23 cellular contexts compared by ENCODE assay signal in genomic region chr1:167248707-167249642, GRCh38. TPM values are rescaled to one million over a fixed set of nuclear protein-coding genes. Genes with fewer than 3 reads are reported as not detected.
A peak's percentile ranks its signal among the peaks of the same experiment; 100 is the strongest.
DNase-seq lines count a peak whose midpoint lies in the region; ATAC-seq, FAIRE-seq and TF ChIP-seq lines count a peak whose summit lies in the region.
"Had no signal": no experiment of that assay in that cellular context is flagged by ENCODE, and none has a peak within 500 bp of the region (broad histone marks: within the 10 kb centered on the region; RNA-seq: fewer than 3 reads in every experiment).

No MANE protein-coding gene starts in this region.

- H4K20me1 ChIP-seq in K562 (replicated peaks; ENCODE audit: control insufficient read depth, insufficient read depth, low read length): peaks cover 5% of the 10 kb centered on the region

- no TSS peak for BruUV-seq in K562 (replicated peaks; lab: Mats Ljungman, UMichigan)

- peaks cover 47% of the 10 kb centered on the region for H3K4me1 Mint-ChIP-seq in stimulated activated naive CD8-positive, alpha-beta T cell treated with anti-CD3 and anti-CD28 coated beads, Interleukin-15, Interleukin-2, amounts not matched to agents 100 ng/mL and 50 ng/mL, for 24 hours (ENCODE audit: low read depth)
- H3K4me1 Mint-ChIP-seq in stimulated activated naive CD8-positive, alpha-beta T cell treated with anti-CD3 and anti-CD28 coated beads, Interleukin-15, amount 100 ng/mL, for 72 hours: peaks cover 42% of the 10 kb centered on the region
- H3K4me1 Mint-ChIP-seq in type B pancreatic cell (ENCODE audit: unreplicated experiment) (peaks cover 9% of the 10 kb centered on the region), CD14-positive monocyte (peaks cover 21% of the 10 kb centered on the region)

- H3K4me2 ChIP-seq in K562 (ENCODE audit: insufficient read depth, low read length): peak overlapping the region; percentile 41

- peaks cover 2% of the 10 kb centered on the region for H3K9me3 Mint-ChIP-seq in stimulated activated naive CD8-positive, alpha-beta T cell treated with anti-CD3 and anti-CD28 coated beads, Interleukin-15, Interleukin-2, amounts not matched to agents 100 ng/mL and 50 ng/mL, for 24 hours
- peaks cover 0 to 3% of the 10 kb centered on the region in 2 donors for H3K9me3 Mint-ChIP-seq in stimulated activated naive CD8-positive, alpha-beta T cell treated with anti-CD3 and anti-CD28 coated beads, Interleukin-15, amount 100 ng/mL, for 72 hours
- no peaks in the 10 kb centered on the region for H3K9me3 Mint-ChIP-seq in type B pancreatic cell
- H3K9me3 Mint-ChIP-seq in CD14-positive monocyte: peaks cover 0 to 3% (median 3%) of the 10 kb centered on the region in 7 donors

- no peak overlapping the region for H3K4me3 ChIP-seq in K562
- H3K4me3 ChIP-seq: gastrocnemius medialis, transverse colon had no signal

- intact Hi-C loops in K562 (cut with micrococcal nuclease): loop anchor here (2.0 kb wide), 1 partner anchor 18 kb away; no protein-coding TSS in a partner anchor
- intact Hi-C loops in CD14-positive monocyte (cut with micrococcal nuclease): no loop called here

- no peak for DNase-seq in stimulated activated naive CD8-positive, alpha-beta T cell treated with anti-CD3 and anti-CD28 coated beads, Interleukin-15, amount 100 ng/mL, for 72 hours
- DNase-seq in K562 (ENCODE audit: extremely low read depth in 1 of 4, low spot score in 3 of 4) (peak; percentile 56 to 66 (median 59)), type B pancreatic cell (ENCODE audit: extremely low spot score, unreplicated experiment) (no peak), CD14-positive monocyte (ENCODE audit: low spot score) (no peak), NCI-H526 (lab: John Stamatoyannopoulos, UW) (no peak)
- DNase-seq in effector CD4-positive, alpha-beta T cell: no peak
- DNase-seq: activated CD4-positive, alpha-beta T cell treated with anti-CD3 and anti-CD28 coated beads, Interleukin-2, amount 50 U/mL, for 1 hour; DMS 273 treated with DMSO at 0.1 percent for 48 hours; gastrocnemius medialis; GOT3; NCI-H1417; NCI-H2081 treated with DMSO at 0.1 percent for 48 hours; NCI-H345; NCI-H774; RPMI8226; transverse colon had no signal

- H3K4me3 Mint-ChIP-seq in stimulated activated naive CD8-positive, alpha-beta T cell treated with anti-CD3 and anti-CD28 coated beads, Interleukin-15, Interleukin-2, amounts not matched to agents 100 ng/mL and 50 ng/mL, for 24 hours: no peak overlapping the region
- no peak overlapping the region for H3K4me3 Mint-ChIP-seq in stimulated activated naive CD8-positive, alpha-beta T cell treated with anti-CD3 and anti-CD28 coated beads, Interleukin-15, amount 100 ng/mL, for 72 hours
- H3K4me3 Mint-ChIP-seq in type B pancreatic cell: no peak overlapping the region
- no peak overlapping the region for H3K4me3 Mint-ChIP-seq in CD14-positive monocyte

- CTCF ChIA-PET in K562 (lab: Yijun Ruan, JAX; ENCODE audit: low intra/inter-chr PET ratio): no interaction called here

- H3K9me1 ChIP-seq in K562 (ENCODE audit: control insufficient read depth, insufficient read depth, low read length): peaks cover 2% of the 10 kb centered on the region

- peak; percentile 26 for FAIRE-seq in K562 (lab: Jason Lieb, UNC)
- FAIRE-seq: colon, islet of Langerhans had no signal

- no peak for TF ChIP-seq CTCF in K562 (IDR thresholded peaks at IDR 0.05 in 2 of 3, conservative IDR thresholded peaks at IDR 0.05 in 1 of 3; ENCODE audit: insufficient read depth in 2 of 3, low read depth in 1 of 3, low read length in 3 of 3)
- no peak for TF ChIP-seq CTCF in type B pancreatic cell (conservative IDR thresholded peaks at IDR 0.05)
- TF ChIP-seq CTCF in CD14-positive monocyte (IDR thresholded peaks at IDR 0.05): no peak

- TF ChIP-seq EP300 in K562 (IDR thresholded peaks at IDR 0.05; ENCODE audit: low read length): peak; percentile 41; the same call in 1 of the 2 replicates

- peak overlapping the region; percentile 48; the same call in 2 of the 3 replicates for H3K27ac ChIP-seq in K562 (ENCODE audit: extremely low read depth, low read depth, low read length)
- H3K27ac ChIP-seq: gastrocnemius medialis, neutrophil, transverse colon had no signal

- POLR2A ChIA-PET in K562 (lab: Yijun Ruan, JAX): no interaction called here

- H3K9me3 ChIP-seq in K562 (replicated peaks; ENCODE audit: control insufficient read depth, insufficient read depth, low read depth, low read length): no peaks in the 10 kb centered on the region
- H3K9me3 ChIP-seq: gastrocnemius medialis, neutrophil, transverse colon had no signal

- no peaks in the 10 kb centered on the region for H3K27me3 ChIP-seq in K562 (ENCODE audit: control insufficient read depth in 2 of 2, insufficient read depth in 2 of 2, low read length in 2 of 2)
- H3K27me3 ChIP-seq: gastrocnemius medialis, neutrophil, transverse colon had no signal

- H3K79me2 ChIP-seq in K562 (ENCODE audit: control insufficient read depth, insufficient read depth, low read length): peaks cover 85% of the 10 kb centered on the region

- 33% methylated on average over 4 of the region's 4 CpGs for WGBS in K562 (ENCODE audit: insufficient coverage, low coverage, missing lambda C conversion rate)

- peaks cover 15 to 28% of the 10 kb centered on the region in 2 experiments for H3K4me1 ChIP-seq in K562 (replicated peaks in 1 of 2; ENCODE audit: control insufficient read depth in 2 of 2, insufficient read depth in 2 of 2, low read length in 2 of 2)

- no peak overlapping the region for H2AFZ ChIP-seq in K562 (ENCODE audit: low read depth, low read length)

- ATAC-seq in stimulated activated naive CD8-positive, alpha-beta T cell treated with anti-CD3 and anti-CD28 coated beads, Interleukin-15, amount 100 ng/mL, for 72 hours: no peak
- ATAC-seq in HG02798 (IDR thresholded peaks at IDR 0.05; ENCODE audit: poor library complexity, unreplicated experiment) (peak; percentile 12), K562 (peak; percentile 48)
- ATAC-seq: gastrocnemius medialis had no signal

- TF ChIP-seq RAD21 in K562 (CRISPR knock-in tag; conservative IDR thresholded peaks at IDR 0.05 in 1 of 2, IDR thresholded peaks at IDR 0.05 in 1 of 2): no peak

- peak overlapping the region; percentile 69 for H3K27ac Mint-ChIP-seq in stimulated activated naive CD8-positive, alpha-beta T cell treated with anti-CD3 and anti-CD28 coated beads, Interleukin-15, Interleukin-2, amounts not matched to agents 100 ng/mL and 50 ng/mL, for 24 hours
- peak overlapping the region in 1 of 2 donors; percentile 12 for H3K27ac Mint-ChIP-seq in stimulated activated naive CD8-positive, alpha-beta T cell treated with anti-CD3 and anti-CD28 coated beads, Interleukin-15, amount 100 ng/mL, for 72 hours
- H3K27ac Mint-ChIP-seq in type B pancreatic cell (peak overlapping the region; percentile 63), CD14-positive monocyte (peak overlapping the region in 2 of 7 donors; percentile 28 to 41)
- H3K27ac Mint-ChIP-seq: activated T-helper 2 cell treated with anti-CD3 and anti-CD28 coated beads, Interferon-gamma antibody, Interleukin-2, Interleukin-4, amounts not matched to agents 10 μg/mL and 5 μg/mL and 100 μg/mL, durations not matched to agents 14 hours and 24 hours and 36 hours; progenitor cell of endocrine pancreas had no signal

- in situ Hi-C loops in K562 (cut with MboI): no loop called here

- H3K9ac ChIP-seq in K562 (ENCODE audit: insufficient read depth in 1 of 2, low read depth in 2 of 2, low read length in 2 of 2): no peak overlapping the region

- no peak for TF ChIP-seq POLR2A in K562 (conservative IDR thresholded peaks at IDR 0.05)

- no peaks in the 10 kb centered on the region for H3K36me3 ChIP-seq in K562 (ENCODE audit: control insufficient read depth, insufficient read depth, low read length)
- H3K36me3 ChIP-seq: gastrocnemius medialis, neutrophil, transverse colon had no signal

- no peaks in the 10 kb centered on the region for H3K27me3 Mint-ChIP-seq in stimulated activated naive CD8-positive, alpha-beta T cell treated with anti-CD3 and anti-CD28 coated beads, Interleukin-15, Interleukin-2, amounts not matched to agents 100 ng/mL and 50 ng/mL, for 24 hours
- H3K27me3 Mint-ChIP-seq in stimulated activated naive CD8-positive, alpha-beta T cell treated with anti-CD3 and anti-CD28 coated beads, Interleukin-15, amount 100 ng/mL, for 72 hours: no peaks in the 10 kb centered on the region
- no peaks in the 10 kb centered on the region for H3K27me3 Mint-ChIP-seq in type B pancreatic cell
- peaks cover 0 to 2% (median 0%) of the 10 kb centered on the region in 3 donors for H3K27me3 Mint-ChIP-seq in CD14-positive monocyte (ENCODE audit: low read depth in 3 of 3)
- H3K27me3 Mint-ChIP-seq: progenitor cell of endocrine pancreas had no signal

- peaks cover 15% of the 10 kb centered on the region for H3K36me3 Mint-ChIP-seq in stimulated activated naive CD8-positive, alpha-beta T cell treated with anti-CD3 and anti-CD28 coated beads, Interleukin-15, Interleukin-2, amounts not matched to agents 100 ng/mL and 50 ng/mL, for 24 hours (ENCODE audit: low read depth)
- H3K36me3 Mint-ChIP-seq in type B pancreatic cell (peaks cover 4% of the 10 kb centered on the region), CD14-positive monocyte (peaks cover 1 to 7% of the 10 kb centered on the region in 2 donors)

TF ChIP-seq in K562, 482 proteins besides CTCF, POLR2A, EP300 and RAD21 (continues in another document):
- TF ChIP-seq TFAM (CRISPR knock-in tag; conservative IDR thresholded peaks at IDR 0.05) (no peak), TGIF2 (CRISPR knock-in tag; IDR thresholded peaks at IDR 0.05) (no peak), ZNF165 (CRISPR knock-in tag; IDR thresholded peaks at IDR 0.05; ENCODE audit: borderline replicate concordance) (no peak), ARHGAP35 (IDR thresholded peaks at IDR 0.05; ENCODE audit: partially characterized antibody) (no peak)

RNA-seq across cellular contexts. Expression of gene POU2F1, which starts 28.3 kb away (rescaled TPM):
- 34.9 and 64.7 TPM in 2 replicates for total RNA-seq in K562 (2011; cell fraction: chromatin; rRNA removed; ENCODE audit: low replicate concordance)
- 9.8 and 13.7 TPM in 2 replicates for total RNA-seq in K562 (2011; cell fraction: nucleolus; rRNA removed)
- total RNA-seq in K562 (2011; cell fraction: nucleoplasm; rRNA removed): 33.9 and 47.9 TPM in 2 replicates
- total RNA-seq in K562 (2014; rRNA removed): 6.0 and 8.5 TPM in 2 replicates
- total RNA-seq in K562 (2014; rRNA removed; fragmentation: Illumina TruSeq; extraction: Trizol): 18.2 and 20.1 TPM in 2 replicates
- total RNA-seq in K562 (2015; rRNA removed; fragmentation: Illumina TruSeq; extraction: Trizol): 14.4 and 14.9 TPM in 2 replicates
- 19.9 and 22.3 TPM in 2 replicates for total RNA-seq in K562 (2021)
- 13.6 and 14.2 TPM in 2 replicates for polyA plus RNA-seq in K562 (2011; rRNA removed)
- 13.0 and 21.3 TPM in 2 replicates for polyA plus RNA-seq in K562 (2011; cell fraction: cytosol; rRNA removed)
- 15.4 and 22.1 TPM in 2 replicates for polyA plus RNA-seq in K562 (2011; cell fraction: nucleus; rRNA removed)
- 3.2 and 5.0 TPM in 2 replicates for polyA plus RNA-seq in K562 (2012)
- polyA plus RNA-seq in K562 (2014; fragmentation: Illumina TruSeq; extraction: Trizol): 7.9 and 8.2 TPM in 2 replicates
- polyA plus RNA-seq in K562 (2014; fragmentation: Nextera tagmentation; extraction: Ambion mirVana): 1 to 10 TPM; 2.6 to 6.0 TPM
- polyA plus RNA-seq in K562 (2014; rRNA removed): 5.9 and 8.8 TPM in 2 replicates
- 33.3 and 39.0 TPM in 2 replicates for polyA minus RNA-seq in K562 (2011; rRNA and poly(A)+ RNA removed)
- polyA minus RNA-seq in K562 (2011; cell fraction: cytosol; rRNA and poly(A)+ RNA removed): 8.8 and 9.9 TPM in 2 replicates
- polyA minus RNA-seq in K562 (2011; cell fraction: nucleus; rRNA and poly(A)+ RNA removed): 16.7 and 24.5 TPM in 2 replicates
- 18.1 and 24.2 TPM in 2 replicates for total RNA-seq in type B pancreatic cell (ENCODE audit: low replicate concordance)
- 1 to 10 TPM; 2.3 to 4.2 TPM for polyA plus RNA-seq in CD14-positive monocyte

Comparison
In these comparisons a context has a peak if more than half of its experiments do, and no peak if none do; other contexts are left out.
1. DNase-seq: peak in K562 (4 of 4); none in stimulated activated naive CD8-positive, alpha-beta T cell treated with anti-CD3 and anti-CD28 coated beads, Interleukin-15, amount 100 ng/mL, for 72 hours (0 of 2), type B pancreatic cell (single experiment), effector CD4-positive, alpha-beta T cell (single experiment), CD14-positive monocyte (single experiment) and NCI-H526 (0 of 2).